Comparison of ENCODE assay signal across 1 cellular context in the genomic region with DNA sequence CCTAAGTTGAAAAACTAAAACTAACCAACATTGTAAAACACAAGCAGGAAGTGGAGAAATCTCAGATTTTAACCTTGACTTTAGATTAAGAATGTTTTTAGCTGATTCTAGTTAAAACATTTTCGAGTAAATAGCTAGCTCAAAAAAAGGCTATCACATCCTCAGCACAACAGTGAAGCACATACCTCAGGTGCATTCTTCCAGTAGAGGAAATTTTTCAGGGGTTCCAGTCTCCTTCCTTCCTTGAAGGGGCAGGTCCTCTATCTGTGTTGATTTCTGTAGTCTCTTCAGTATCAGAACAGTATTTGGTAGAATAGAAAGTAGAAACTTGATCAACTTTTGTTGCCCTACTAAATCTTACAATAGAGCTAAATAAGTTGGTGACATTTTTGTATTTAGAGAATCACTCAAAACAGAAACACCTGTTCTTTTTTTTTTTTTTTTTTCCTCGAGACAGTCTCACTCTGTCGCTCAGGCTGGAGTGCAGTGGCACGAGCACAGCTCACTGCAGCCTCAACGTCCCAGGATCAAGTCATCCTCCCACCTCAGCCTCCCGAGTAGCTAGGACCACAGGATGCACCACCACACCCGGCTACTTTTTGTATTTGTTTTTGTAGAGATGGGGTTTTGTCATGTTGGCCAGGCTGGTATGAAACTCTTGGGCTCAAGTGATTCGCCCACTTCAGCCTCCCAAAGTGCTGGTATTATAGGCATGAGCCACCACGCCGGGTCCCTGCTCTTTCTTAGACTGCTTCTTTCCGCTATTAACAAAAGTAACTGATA.
TF ChIP-seq lines count a peak whose summit lies in the region.

No MANE protein-coding gene starts in this region.

TF ChIP-seq in GM12878, 131 proteins besides CTCF, POLR2A, EP300 and RAD21 (continued from another document):
- TF ChIP-seq SPI1 (IDR thresholded peaks at IDR 0.05; ENCODE audit: borderline replicate concordance, insufficient read depth, low read depth, low read length) = no peak
